In genomic region chr4:87108142-87108546, GRCh38 we compare ENCODE assay signal across 8 cellular contexts.
DNase-seq lines count a peak whose midpoint lies in the region; ATAC-seq and TF ChIP-seq lines count a peak whose summit lies in the region.

No MANE protein-coding gene starts in this region.

- H3K36me3 ChIP-seq in PC-9 (ENCODE audit: low read depth) (0 out of 2 replicates have a peak, but pooled peaks cover 10% of the 10 kb centered on the region), esophagus (ENCODE audit: control insufficient read depth in 2 of 2, insufficient read depth in 2 of 2, low read length in 1 of 2) (peaks cover 3 to 4% of the 10 kb centered on the region in 2 donors), osteoblast (ENCODE audit: insufficient read depth, low read length) (no peaks in the 10 kb centered on the region)

- CTCF ChIA-PET in CD4-positive, alpha-beta T cell (lab: Charles Lee), result no interaction called here
- CTCF ChIA-PET in PC-9 (lab: Charles Lee), result no interaction called here

- intact Hi-C loops in CD4-positive, alpha-beta T cell (cut with DNase I, micrococcal nuclease), result no loop called here
- intact Hi-C loops in PC-9 (cut with micrococcal nuclease; ENCODE audit: unreplicated experiment), result loop anchor here (5.0 kb wide), 2 partner anchors 101 to 181 kb away; no protein-coding TSS in a partner anchor

- no peak overlapping the region for H2AFZ ChIP-seq in PC-9
- peak overlapping the region; percentile 20 for H2AFZ ChIP-seq in osteoblast (ENCODE audit: low read length)

- no peaks in the 10 kb centered on the region for H3K9me3 Mint-ChIP-seq in CD4-positive, alpha-beta T cell
- H3K9me3 Mint-ChIP-seq in stimulated activated memory B cell treated with anti-CD40 and anti-IgM and Interleukin-4, amounts not matched to agents 10 μg/mL and 1 μg/mL and 100 μg/mL, for 72 hours, result no peaks in the 10 kb centered on the region

- POLR2A ChIA-PET in CD4-positive, alpha-beta T cell (lab: Charles Lee), result no interaction called here
- POLR2A ChIA-PET in PC-9 (lab: Charles Lee; ENCODE audit: unreplicated experiment), result interaction anchor here (0.5 to 0.6 kb wide), 2 partner anchors 11 to 103 kb away, joined by 3 read pairs; no protein-coding TSS in a partner anchor

- no peak for ATAC-seq in CD4-positive, alpha-beta T cell (ENCODE audit: poor library complexity)
- no peak for ATAC-seq in stimulated activated memory B cell treated with anti-CD40 and anti-IgM and Interleukin-4, amounts not matched to agents 10 μg/mL and 1 μg/mL and 100 μg/mL, for 72 hours
- no peak for ATAC-seq in GM21528 (IDR thresholded peaks at IDR 0.05; ENCODE audit: low FRiP score, unreplicated experiment)

- no TSS peak for BruUV-seq in PC-9 (replicated peaks; lab: Mats Ljungman, UMichigan)

- H3K4me3 ChIP-seq in PC-9, result no peak overlapping the region
- no peak overlapping the region for H3K4me3 ChIP-seq in esophagus (ENCODE audit: low read depth in 1 of 2, low read length in 2 of 2)
- H3K4me3 ChIP-seq in osteoblast (ENCODE audit: insufficient read depth, low read length), result peak overlapping the region; percentile 6

- no peaks in the 10 kb centered on the region for H3K27me3 Mint-ChIP-seq in CD4-positive, alpha-beta T cell
- no peaks in the 10 kb centered on the region for H3K27me3 Mint-ChIP-seq in stimulated activated memory B cell treated with anti-CD40 and anti-IgM and Interleukin-4, amounts not matched to agents 10 μg/mL and 1 μg/mL and 100 μg/mL, for 72 hours

- H3F3A ChIP-seq in PC-9 (ENCODE audit: insufficient read depth, low read depth), result peaks cover 19% of the 10 kb centered on the region

- WGBS in esophagus, 2 donors, result 55 to 61% methylated on average over 5 of the region's 5 CpGs

- H4K20me1 ChIP-seq in PC-9 (ENCODE audit: insufficient read depth) (no peaks in the 10 kb centered on the region), osteoblast (ENCODE audit: insufficient read depth, low read length) (no peaks in the 10 kb centered on the region)

- H3K27ac ChIP-seq in CD4-positive, alpha-beta T cell (ENCODE audit: low read depth, low read length), result no peak overlapping the region
- H3K27ac ChIP-seq in PC-9 (peak overlapping the region; percentile 49), esophagus (ENCODE audit: low read depth in 2 of 2, low read length in 1 of 2) (peak overlapping the region; percentile 60 to 70), osteoblast (ENCODE audit: low read depth, low read length) (peak overlapping the region; percentile 62)

- no peaks in the 10 kb centered on the region for H3K9me2 ChIP-seq in PC-9 (ENCODE audit: insufficient read depth)

- no peak for DNase-seq in CD4-positive, alpha-beta T cell
- DNase-seq in PC-9 (peak; percentile 51 to 59), osteoblast (ENCODE audit: insufficient read length, low spot score, missing footprints) (peak; percentile 90), putamen (ENCODE audit: low spot score) (no peak), HUDEP-2 (lab: John Stamatoyannopoulos, UW; ENCODE audit: unreplicated experiment in 76 of 76) (no peak)

- peaks cover 34% of the 10 kb centered on the region for H3K4me1 ChIP-seq in PC-9 (replicated peaks; ENCODE audit: insufficient read depth)
- H3K4me1 ChIP-seq in esophagus (ENCODE audit: control insufficient read depth in 2 of 2, insufficient read depth in 2 of 2, low read length in 1 of 2), result peaks cover 0 to 3% of the 10 kb centered on the region in 2 donors
- H3K4me1 ChIP-seq in osteoblast (ENCODE audit: insufficient read depth, low read length), result peaks cover 33% of the 10 kb centered on the region

- H3K36me3 Mint-ChIP-seq in CD4-positive, alpha-beta T cell (ENCODE audit: low read depth), result peaks cover 81% of the 10 kb centered on the region
- peaks cover 34% of the 10 kb centered on the region for H3K36me3 Mint-ChIP-seq in stimulated activated memory B cell treated with anti-CD40 and anti-IgM and Interleukin-4, amounts not matched to agents 10 μg/mL and 1 μg/mL and 100 μg/mL, for 72 hours

- H3K4me2 ChIP-seq in PC-9 (peak overlapping the region; percentile 56), osteoblast (ENCODE audit: insufficient read depth, low read length) (peak overlapping the region; percentile 65)

- peak overlapping the region; percentile 36 for H3K27ac Mint-ChIP-seq in CD4-positive, alpha-beta T cell
- H3K27ac Mint-ChIP-seq in stimulated activated memory B cell treated with anti-CD40 and anti-IgM and Interleukin-4, amounts not matched to agents 10 μg/mL and 1 μg/mL and 100 μg/mL, for 72 hours, result no peak overlapping the region

- peaks cover 45% of the 10 kb centered on the region for H3K4me1 Mint-ChIP-seq in CD4-positive, alpha-beta T cell (ENCODE audit: low read depth)
- peaks cover 5% of the 10 kb centered on the region for H3K4me1 Mint-ChIP-seq in stimulated activated memory B cell treated with anti-CD40 and anti-IgM and Interleukin-4, amounts not matched to agents 10 μg/mL and 1 μg/mL and 100 μg/mL, for 72 hours

- no peak overlapping the region for H3K4me3 Mint-ChIP-seq in CD4-positive, alpha-beta T cell
- no peak overlapping the region for H3K4me3 Mint-ChIP-seq in stimulated activated memory B cell treated with anti-CD40 and anti-IgM and Interleukin-4, amounts not matched to agents 10 μg/mL and 1 μg/mL and 100 μg/mL, for 72 hours

- H3K79me2 ChIP-seq in PC-9 (ENCODE audit: low read depth) (no peaks in the 10 kb centered on the region), osteoblast (ENCODE audit: insufficient read depth, low read length) (no peaks in the 10 kb centered on the region)

- H3K9me3 ChIP-seq in CD4-positive, alpha-beta T cell (ENCODE audit: control insufficient read depth, low read length), result no peaks in the 10 kb centered on the region
- no peaks in the 10 kb centered on the region for H3K9me3 ChIP-seq in PC-9 (ENCODE audit: insufficient read depth, low read depth)
- no peaks in the 10 kb centered on the region for H3K9me3 ChIP-seq in esophagus (ENCODE audit: control insufficient read depth in 2 of 2, insufficient read depth in 1 of 2, low read depth in 1 of 2, low read length in 1 of 2)
- H3K9me3 ChIP-seq in osteoblast (ENCODE audit: low read depth, low read length), result no peaks in the 10 kb centered on the region

- no peak for TF ChIP-seq CTCF in CD4-positive, alpha-beta T cell (IDR thresholded peaks at IDR 0.05)
- TF ChIP-seq CTCF in PC-9 (conservative IDR thresholded peaks at IDR 0.05), result no peak
- no peak for TF ChIP-seq CTCF in osteoblast (IDR thresholded peaks at IDR 0.05; ENCODE audit: extremely low read depth, low read depth, low read length)

- H3K27me3 ChIP-seq in CD4-positive, alpha-beta T cell (ENCODE audit: control insufficient read depth, insufficient read depth, low read length), result no peaks in the 10 kb centered on the region
- no peaks in the 10 kb centered on the region for H3K27me3 ChIP-seq in PC-9 (ENCODE audit: insufficient read depth, low read depth)
- no peaks in the 10 kb centered on the region for H3K27me3 ChIP-seq in esophagus (ENCODE audit: control insufficient read depth in 1 of 2, insufficient read depth in 2 of 2, low read length in 2 of 2)
- H3K27me3 ChIP-seq in osteoblast (ENCODE audit: insufficient read depth, low read length), result no peaks in the 10 kb centered on the region

Comparison
In these comparisons a context has a peak if more than half of its experiments do, and no peak if none do; other contexts are left out.
1. DNase-seq: peak in PC-9 (2 of 2) and osteoblast (single experiment); none in CD4-positive, alpha-beta T cell (0 of 10), putamen (single experiment) and HUDEP-2 (0 of 76).